In the genomic region with DNA sequence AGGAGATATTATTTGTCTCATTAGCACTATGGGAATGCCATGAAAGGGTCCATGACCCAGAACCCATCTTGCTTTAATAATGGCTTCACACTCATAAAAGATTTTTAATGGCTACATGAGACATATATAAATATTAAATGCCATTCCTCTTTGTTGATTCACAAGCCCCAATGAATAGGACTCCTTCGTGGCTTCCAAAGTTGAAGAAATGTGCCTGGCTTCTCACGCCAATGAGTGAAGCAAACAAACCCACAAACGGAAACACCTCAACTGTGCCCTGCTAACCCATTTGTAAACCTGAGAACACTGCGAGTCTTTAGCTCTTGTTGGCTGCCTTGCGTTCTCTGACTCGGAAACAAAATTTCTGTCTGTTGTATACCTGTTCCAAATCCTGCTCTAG, we compare ENCODE assay signal across 13 cellular contexts.
"Had no signal": no experiment of that assay in that cellular context is flagged by ENCODE, and none has a peak within 500 bp of the region (broad histone marks: within the 10 kb centered on the region; RNA-seq: fewer than 3 reads in every experiment).

No MANE protein-coding gene starts in this region.

- H3K9me3 ChIP-seq: esophagus squamous epithelium, gastroesophageal sphincter, ovary, right atrium auricular region had no signal

- H3K4me3 ChIP-seq: esophagus squamous epithelium, gastroesophageal sphincter, ovary, right atrium auricular region, smooth muscle cell had no signal

- H3K4me1 ChIP-seq: right atrium auricular region had no signal

- H3K4me2 ChIP-seq: smooth muscle cell had no signal

- H3K36me3 ChIP-seq: esophagus squamous epithelium, gastroesophageal sphincter, ovary, right atrium auricular region had no signal

- H3K27me3 ChIP-seq: esophagus squamous epithelium, gastroesophageal sphincter, ovary, right atrium auricular region had no signal

- ATAC-seq: effector memory CD8-positive, alpha-beta T cell; gastroesophageal sphincter; left lobe of liver; natural killer cell had no signal

- DNase-seq: effector memory CD8-positive, alpha-beta T cell; esophagus squamous epithelium; glutamatergic neuron; islet precursor cell; natural killer cell; ovary; stimulated activated CD4-positive, alpha-beta T cell treated with anti-CD3 and anti-CD28 coated beads, Interleukin-2, amount 100 ng/mL, for 48 hours; stimulated activated naive CD4-positive, alpha-beta T cell treated with Interleukin-2 at 50 U/mL for 16 hours; trophoblast cell had no signal

- H3K27ac ChIP-seq: esophagus squamous epithelium, gastroesophageal sphincter, ovary, right atrium auricular region had no signal
